In genomic region chr6:131787955-131788712, GRCh38 we compare ENCODE assay signal across 1 cellular context.
TF ChIP-seq lines count a peak whose summit lies in the region.

No MANE protein-coding gene starts in this region.

TF ChIP-seq in HepG2, 621 proteins besides CTCF, POLR2A, EP300 and RAD21 (continued from another document):
- TF ChIP-seq, protein P1, sequence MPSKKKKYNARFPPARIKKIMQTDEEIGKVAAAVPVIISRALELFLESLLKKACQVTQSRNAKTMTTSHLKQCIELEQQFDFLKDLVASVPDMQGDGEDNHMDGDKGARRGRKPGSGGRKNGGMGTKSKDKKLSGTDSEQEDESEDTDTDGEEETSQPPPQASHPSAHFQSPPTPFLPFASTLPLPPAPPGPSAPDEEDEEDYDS (CRISPR knock-in tag; IDR thresholded peaks at IDR 0.05), result 0 out of 2 replicates have a peak, but pooled peaks have one; percentile 17
- TF ChIP-seq GATAD2A (CRISPR knock-in tag; IDR thresholded peaks at IDR 0.05), result peak; percentile 21; the same call in 1 of the 2 replicates
- 0 out of 2 replicates have a peak, but pooled peaks have one; percentile 19 for TF ChIP-seq MIXL1 (CRISPR knock-in tag; IDR thresholded peaks at IDR 0.05)
- peak; percentile 76 for TF ChIP-seq STAG1 (CRISPR knock-in tag; IDR thresholded peaks at IDR 0.05)
- 0 out of 2 replicates have a peak, but pooled peaks have one; percentile 31 for TF ChIP-seq ARID5B (CRISPR knock-in tag; IDR thresholded peaks at IDR 0.05)
- no peak for TF ChIP-seq ZNF709 (CRISPR knock-in tag; IDR thresholded peaks at IDR 0.05)
- TF ChIP-seq FOXA3 (CRISPR knock-in tag; IDR thresholded peaks at IDR 0.05), result 0 out of 2 replicates have a peak, but pooled peaks have one; percentile 28
- no peak for TF ChIP-seq ESRRA (CRISPR knock-in tag; IDR thresholded peaks at IDR 0.05; ENCODE audit: low read depth)
- TF ChIP-seq, protein P2, sequence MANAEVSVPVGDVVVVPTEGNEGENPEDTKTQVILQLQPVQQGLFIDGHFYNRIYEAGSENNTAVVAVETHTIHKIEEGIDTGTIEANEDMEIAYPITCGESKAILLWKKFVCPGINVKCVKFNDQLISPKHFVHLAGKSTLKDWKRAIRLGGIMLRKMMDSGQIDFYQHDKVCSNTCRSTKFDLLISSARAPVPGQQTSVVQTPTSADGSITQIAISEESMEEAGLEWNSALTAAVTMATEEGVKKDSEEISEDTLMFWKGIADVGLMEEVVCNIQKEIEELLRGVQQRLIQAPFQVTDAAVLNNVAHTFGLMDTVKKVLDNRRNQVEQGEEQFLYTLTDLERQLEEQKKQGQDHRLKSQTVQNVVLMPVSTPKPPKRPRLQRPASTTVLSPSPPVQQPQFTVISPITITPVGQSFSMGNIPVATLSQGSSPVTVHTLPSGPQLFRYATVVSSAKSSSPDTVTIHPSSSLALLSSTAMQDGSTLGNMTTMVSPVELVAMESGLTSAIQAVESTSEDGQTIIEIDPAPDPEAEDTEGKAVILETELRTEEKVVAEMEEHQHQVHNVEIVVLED (CRISPR knock-in tag; IDR thresholded peaks at IDR 0.05; ENCODE audit: borderline replicate concordance), result no peak
- no peak for TF ChIP-seq PAWR (CRISPR knock-in tag; IDR thresholded peaks at IDR 0.05; ENCODE audit: borderline replicate concordance)
- 0 out of 2 replicates have a peak, but pooled peaks have one; percentile 18 for TF ChIP-seq SAP130 (CRISPR knock-in tag; IDR thresholded peaks at IDR 0.05; ENCODE audit: low read depth)
- TF ChIP-seq MAF1 (CRISPR knock-in tag; IDR thresholded peaks at IDR 0.05; ENCODE audit: borderline replicate concordance), result no peak
- TF ChIP-seq ZIK1 (CRISPR knock-in tag; IDR thresholded peaks at IDR 0.05; ENCODE audit: borderline replicate concordance, low read depth), result no peak
- no peak for TF ChIP-seq CEBPB (IDR thresholded peaks at IDR 0.05; ENCODE audit: borderline replicate concordance, low read depth, low read length)
- TF ChIP-seq ZBTB14 (CRISPR knock-in tag; IDR thresholded peaks at IDR 0.05), result no peak
- TF ChIP-seq HIVEP1 (CRISPR knock-in tag; IDR thresholded peaks at IDR 0.05), result no peak
- TF ChIP-seq IKZF1 (IDR thresholded peaks at IDR 0.05), result no peak
- no peak for TF ChIP-seq ZFP41 (CRISPR knock-in tag; IDR thresholded peaks at IDR 0.05; ENCODE audit: borderline replicate concordance)
